ENCODE assay signal across 25 cellular contexts in the genomic region with DNA sequence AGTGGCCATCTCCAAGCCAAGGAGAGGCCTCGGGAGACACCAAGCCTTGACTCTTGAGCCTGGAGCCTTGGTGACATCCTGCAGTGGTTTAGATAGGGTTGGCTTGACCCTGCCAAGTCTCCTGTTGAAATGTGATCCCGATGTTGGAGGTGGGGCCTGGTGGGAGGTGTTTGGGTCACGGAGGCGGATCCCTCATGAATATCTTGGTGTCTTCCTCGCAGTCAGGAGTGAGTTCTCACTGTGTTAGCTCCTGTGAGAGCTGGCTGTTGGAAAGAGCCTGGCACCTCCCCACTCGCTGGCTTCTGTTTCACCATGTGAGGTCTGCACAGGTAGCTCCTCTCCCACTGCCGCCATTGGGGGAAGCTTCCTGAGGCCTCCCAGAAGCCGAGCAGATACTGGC. TPM values are rescaled to one million over a fixed set of nuclear protein-coding genes. Genes with fewer than 3 reads are reported as not detected.
DNase-seq lines count a peak whose midpoint lies in the region; ATAC-seq, FAIRE-seq and TF ChIP-seq lines count a peak whose summit lies in the region.
"Had no signal": no experiment of that assay in that cellular context is flagged by ENCODE, and none has a peak within 500 bp of the region (broad histone marks: within the 10 kb centered on the region; RNA-seq: fewer than 3 reads in every experiment).

No MANE protein-coding gene starts in this region.

- H3K27ac ChIP-seq in kidney (ENCODE audit: low read depth in 2 of 2, low read length in 2 of 2) = no peak overlapping the region
- H3K27ac ChIP-seq: BLaER1, HL-60 had no signal

- peak; percentile 58 for DNase-seq in ELF-1 (ENCODE audit: low read depth, low spot score)
- no peak for DNase-seq in bronchial epithelial cell (ENCODE audit: low read depth)
- peak; percentile 52 for DNase-seq in kidney
- peak; percentile 34 for DNase-seq in posterior vena cava (ENCODE audit: low spot score)
- no peak for DNase-seq in KG1 (lab: John Stamatoyannopoulos, UW)
- no peak for DNase-seq in stimulated activated CD4-positive, alpha-beta T cell treated with anti-CD3 and anti-CD28 coated beads, Interleukin-12 subunit alpha, Interleukin-12 subunit beta, amount 100 ng/mL, for 4 hours
- DNase-seq: AML-193; Calu3; CD8-positive, alpha-beta T cell; DMS 273 treated with DMSO at 0.1 percent for 48 hours; DMS53; DND-41; EL; IMR-90; Kasumi-1; KBM-7 had no signal

- no peak overlapping the region for H3K9ac ChIP-seq in kidney (ENCODE audit: low read length in 2 of 2)
- H3K9ac ChIP-seq: BLaER1 had no signal

- H3K4me1 ChIP-seq in kidney (ENCODE audit: control insufficient read depth in 1 of 2, insufficient read depth in 1 of 2, low read depth in 1 of 2, low read length in 2 of 2) = no peaks in the 10 kb centered on the region
- H3K4me1 ChIP-seq: HAP-1 had no signal

- H3K36me3 ChIP-seq in bronchial epithelial cell (ENCODE audit: control insufficient read depth, insufficient read depth, low read length) (no peaks in the 10 kb centered on the region), kidney (ENCODE audit: control insufficient read depth in 1 of 2, insufficient read depth in 2 of 2, low read length in 2 of 2) (no peaks in the 10 kb centered on the region)
- H3K36me3 ChIP-seq: BLaER1, HAP-1 had no signal

- no peaks in the 10 kb centered on the region for H3K27me3 ChIP-seq in bronchial epithelial cell (ENCODE audit: control insufficient read depth, insufficient read depth, low read length)
- H3K27me3 ChIP-seq: BLaER1 had no signal

- H3K9me3 ChIP-seq in kidney (ENCODE audit: control insufficient read depth in 1 of 2, low read length in 2 of 2) = no peaks in the 10 kb centered on the region
- H3K9me3 ChIP-seq: BLaER1, HAP-1 had no signal

- no peak for ATAC-seq in GM19463 (IDR thresholded peaks at IDR 0.05; ENCODE audit: unreplicated experiment)
- ATAC-seq in HG03196 (IDR thresholded peaks at IDR 0.05; ENCODE audit: unreplicated experiment) = no peak
- ATAC-seq: CD8-positive, alpha-beta T cell had no signal

- FAIRE-seq in bronchial epithelial cell (lab: Jason Lieb, UNC) = peak; percentile 83
- no peak for FAIRE-seq in kidney (lab: Jason Lieb, UNC)
- FAIRE-seq: A204.1, G401.6, GM12891 had no signal

- TF ChIP-seq CTCF in bronchial epithelial cell (IDR thresholded peaks at IDR 0.05; ENCODE audit: insufficient read depth, low read length, severe bottlenecking) (no peak), kidney (IDR thresholded peaks at IDR 0.05; ENCODE audit: borderline replicate concordance, extremely low read depth, insufficient read depth) (no peak)

- intact Hi-C loops in kidney (cut with DNase I) (no loop called here), posterior vena cava (cut with DNase I) (no loop called here)

- H3K4me3 ChIP-seq in bronchial epithelial cell (ENCODE audit: low read depth, low read length) (no peak overlapping the region), kidney (ENCODE audit: low read length in 2 of 2) (no peak overlapping the region)
- H3K4me3 ChIP-seq: BLaER1, HAP-1 had no signal

RNA-seq across cellular contexts. Expression of a gene that starts 38.8 kb away (rescaled TPM):
- total RNA-seq in bronchial epithelial cell = under 0.01 and 0.13 TPM in 2 replicates
- 36.2 TPM for total RNA-seq in kidney
- polyA plus RNA-seq in kidney (ENCODE audit: insufficient read depth, low read depth, low replicate concordance) = 21.9 TPM
- 10 to 100 TPM; 56.4 to 61.5 TPM for total RNA-seq in posterior vena cava
- total RNA-seq: CD8-positive, alpha-beta T cell had no signal
- polyA plus RNA-seq: CD14-positive monocyte had no signal

Comparison
In these comparisons a context has a peak if more than half of its experiments do, and no peak if none do; other contexts are left out.
1. DNase-seq: peak in ELF-1 (single experiment), kidney (single experiment) and posterior vena cava (single experiment); none in bronchial epithelial cell (single experiment), KG1 (single experiment) and stimulated activated CD4-positive, alpha-beta T cell treated with anti-CD3 and anti-CD28 coated beads, Interleukin-12 subunit alpha, Interleukin-12 subunit beta, amount 100 ng/mL, for 4 hours (single experiment).
2. RNA of a gene that starts 38.8 kb away (total RNA-seq): 56.4 to 61.5 TPM in posterior vena cava and 36.2 TPM in kidney (single experiment); under 0.01 to 0.13 TPM in bronchial epithelial cell; every median in the first group is over 10 times any median in the second.